ENCODE assay signal across 8 cellular contexts in the genomic region with DNA sequence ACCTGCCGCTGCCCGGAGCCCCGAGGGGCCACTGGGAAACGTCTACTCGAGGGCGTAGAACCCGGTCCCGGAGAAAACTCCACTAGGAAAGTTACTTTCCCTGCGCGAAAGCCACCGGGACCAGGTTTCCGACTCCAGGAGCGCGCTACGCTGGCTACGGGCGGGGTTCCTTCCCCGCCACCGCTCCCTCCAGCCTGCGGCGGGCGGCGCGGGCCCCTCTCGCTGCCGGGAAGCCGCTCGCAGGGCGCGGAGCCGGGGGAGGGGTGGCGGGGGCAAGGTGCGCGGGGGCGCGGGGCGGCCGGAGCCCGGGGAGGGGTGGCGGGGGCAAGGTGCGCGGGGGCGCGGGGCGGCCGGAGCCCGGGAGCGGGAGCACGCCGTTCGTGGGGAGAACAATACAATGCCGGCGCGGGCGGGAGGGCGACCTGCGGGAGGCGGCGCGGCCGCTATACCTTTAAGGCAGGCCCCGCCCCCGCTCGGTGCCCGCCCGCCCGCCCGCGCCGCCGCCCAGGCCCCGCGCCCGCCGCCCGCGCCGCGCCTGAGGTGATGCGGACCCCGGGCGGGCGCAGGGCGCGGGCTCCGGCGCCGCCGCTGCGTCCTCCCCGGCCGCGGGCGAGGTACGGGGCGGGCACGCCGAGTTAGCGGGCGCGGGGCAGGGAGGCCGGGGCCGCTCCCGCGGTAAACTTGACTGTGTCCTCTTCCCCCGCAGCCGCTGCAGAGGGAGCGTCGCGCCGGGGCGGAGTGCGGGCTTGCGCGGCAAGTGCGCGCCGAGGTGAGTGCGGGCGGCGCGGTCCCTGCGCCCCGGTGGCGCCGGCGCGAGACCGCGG.
DNase-seq lines count a peak whose midpoint lies in the region; ATAC-seq and TF ChIP-seq lines count a peak whose summit lies in the region.

No MANE protein-coding gene starts in this region.

- DNase-seq in SK-MEL-5 (ENCODE audit: low read depth, low spot score): peak; percentile 30
- DNase-seq in T47D (ENCODE audit: low read depth in 1 of 2, low spot score in 1 of 2): peak; percentile 26 to 71
- DNase-seq in islet precursor cell: peak; percentile 60
- DNase-seq in stimulated activated CD4-positive, alpha-beta T cell treated with anti-CD3 and anti-CD28 coated beads, Interleukin-4, amount 100 ng/mL, for 24 hours: peak; percentile 27
- DNase-seq in NCI-H187 treated with DMSO at 0.1 percent for 48 hours (lab: John Stamatoyannopoulos, UW): no peak

- in situ Hi-C loops in SK-MEL-5 (cut with HindIII; ENCODE audit: low pct_unique_long_range_greater_than_20kb, low sequenced_read_pairs) (no loop called here), T47D (cut with HindIII; ENCODE audit: low pct_unique_long_range_greater_than_20kb, low sequenced_read_pairs) (no loop called here)

- ATAC-seq in GM18498 (IDR thresholded peaks at IDR 0.05; ENCODE audit: unreplicated experiment) (peak; percentile 75), HG03342 (IDR thresholded peaks at IDR 0.05; ENCODE audit: unreplicated experiment) (peak; percentile 53)

- TF ChIP-seq CTCF in 22Rv1 (IDR thresholded peaks at IDR 0.05): no peak

- peak overlapping the region; percentile 74 for H3K27ac ChIP-seq in 22Rv1
